In genomic region chr5:180251887-180252286, GRCh38 we compare ENCODE assay signal across 27 cellular contexts. TPM values are rescaled to one million over a fixed set of nuclear protein-coding genes. Genes with fewer than 3 reads are reported as not detected.
"Had no signal": no experiment of that assay in that cellular context is flagged by ENCODE, and none has a peak within 500 bp of the region (broad histone marks: within the 10 kb centered on the region; RNA-seq: fewer than 3 reads in every experiment).

No MANE protein-coding gene starts in this region.

- H3K4me3 Mint-ChIP-seq: activated CD4-positive, alpha-beta T cell treated with anti-CD3 and anti-CD28 coated beads for 36 hours; activated CD8-positive, alpha-beta T cell treated with anti-CD3 and anti-CD28 coated beads for 36 hours; activated naive CD4-positive, alpha-beta T cell treated with anti-CD3 and anti-CD28 coated beads, Interleukin-2, amount 10 ng/mL, durations not matched to agents 7 days and 5 days; activated naive CD8-positive, alpha-beta T cell treated with anti-CD3 and anti-CD28 coated beads for 36 hours; activated T-cell treated with anti-CD3 and anti-CD28 coated beads, Interleukin-2, amount 50 U/mL, for 72 hours had no signal

- H3K27ac Mint-ChIP-seq: activated CD4-positive, alpha-beta T cell treated with anti-CD3 and anti-CD28 coated beads for 36 hours; activated CD8-positive, alpha-beta T cell treated with anti-CD3 and anti-CD28 coated beads for 36 hours; activated naive CD4-positive, alpha-beta T cell treated with anti-CD3 and anti-CD28 coated beads, Interleukin-2, amount 10 ng/mL, durations not matched to agents 7 days and 5 days; activated naive CD8-positive, alpha-beta T cell treated with anti-CD3 and anti-CD28 coated beads for 36 hours; activated T-cell treated with anti-CD3 and anti-CD28 coated beads, Interleukin-2, amount 50 U/mL, for 72 hours; activated T-helper 2 cell treated with anti-CD3 and anti-CD28 coated beads, Interferon-gamma antibody, Interleukin-2, Interleukin-4, amounts not matched to agents 10 μg/mL and 5 μg/mL and 100 μg/mL, durations not matched to agents 14 hours and 24 hours and 36 hours had no signal

- H3K27me3 Mint-ChIP-seq: activated CD4-positive, alpha-beta T cell treated with anti-CD3 and anti-CD28 coated beads for 36 hours; activated CD8-positive, alpha-beta T cell treated with anti-CD3 and anti-CD28 coated beads for 36 hours; activated naive CD4-positive, alpha-beta T cell treated with anti-CD3 and anti-CD28 coated beads, Interleukin-2, amount 10 ng/mL, durations not matched to agents 7 days and 5 days; activated naive CD8-positive, alpha-beta T cell treated with anti-CD3 and anti-CD28 coated beads for 36 hours had no signal

- H3K9me2 ChIP-seq: SK-N-SH had no signal

- H3K27ac ChIP-seq: breast epithelium, KMS-11, Peyer's patch, RWPE1, SJCRH30, WERI-Rb-1 had no signal

- DNase-seq: activated CD4-positive, alpha-beta T cell treated with anti-CD3 and anti-CD28 coated beads for 36 hours; activated CD8-positive, alpha-beta memory T cell treated with anti-CD3 and anti-CD28 coated beads, Interleukin-2, amount 50 U/mL, for 4 hours; activated CD8-positive, alpha-beta T cell treated with anti-CD3 and anti-CD28 coated beads for 36 hours; activated gamma-delta T cell treated with Interleukin-2 at 50 U/mL for 16 hours; activated naive CD4-positive, alpha-beta T cell treated with anti-CD3 and anti-CD28 coated beads, Interleukin-2, amount 10 ng/mL, durations not matched to agents 7 days and 5 days; activated naive CD8-positive, alpha-beta T cell treated with anti-CD3 and anti-CD28 coated beads for 36 hours; activated T-cell treated with anti-CD3 and anti-CD28 coated beads, Interleukin-2, amount 50 U/mL, for 72 hours; aorta; MG63; MV-4-11; NCI-H1092 treated with DMSO at 0.1 percent for 48 hours; NCI-H1436; NCI-H1694 treated with DMSO at 0.1 percent for 48 hours; NCI-H2081; NCI-H446; NCI-H524; Peyer's patch; Right ventricle myocardium superior; SJCRH30; SK-N-SH; T-helper 1 cell; WERI-Rb-1 had no signal

- H3K4me1 ChIP-seq: breast epithelium, Peyer's patch, SJCRH30 had no signal

- H3K4me2 ChIP-seq: KMS-11, SK-N-SH had no signal

- H3K27me3 ChIP-seq: breast epithelium, MG63, Peyer's patch, SJCRH30 had no signal

- H3K9ac ChIP-seq: KMS-11, SK-N-SH had no signal

- ATAC-seq: activated CD4-positive, alpha-beta T cell treated with anti-CD3 and anti-CD28 coated beads for 36 hours; activated CD8-positive, alpha-beta T cell treated with anti-CD3 and anti-CD28 coated beads for 36 hours; activated T-cell treated with anti-CD3 and anti-CD28 coated beads, Interleukin-2, amount 50 U/mL, for 72 hours had no signal

- H3K4me3 ChIP-seq: breast epithelium, MG63, Peyer's patch, SJCRH30 had no signal

- H3K4me1 Mint-ChIP-seq: activated CD4-positive, alpha-beta T cell treated with anti-CD3 and anti-CD28 coated beads for 36 hours; activated naive CD4-positive, alpha-beta T cell treated with anti-CD3 and anti-CD28 coated beads, Interleukin-2, amount 10 ng/mL, durations not matched to agents 7 days and 5 days; activated naive CD8-positive, alpha-beta T cell treated with anti-CD3 and anti-CD28 coated beads for 36 hours had no signal

RNA-seq across cellular contexts. Expression of gene RASGEF1C, which starts 42.9 kb away (rescaled TPM):
- total RNA-seq: activated CD4-positive, alpha-beta T cell treated with anti-CD3 and anti-CD28 coated beads for 36 hours; activated CD8-positive, alpha-beta T cell treated with anti-CD3 and anti-CD28 coated beads for 36 hours; activated naive CD8-positive, alpha-beta T cell treated with anti-CD3 and anti-CD28 coated beads for 36 hours; activated T-cell treated with anti-CD3 and anti-CD28 coated beads, Interleukin-2, amount 50 U/mL, for 72 hours; activated T-helper 2 cell treated with anti-CD3 and anti-CD28 coated beads, Interferon-gamma antibody, Interleukin-2, Interleukin-4, amounts not matched to agents 10 μg/mL and 5 μg/mL and 100 μg/mL, durations not matched to agents 14 hours and 24 hours and 36 hours; SJCRH30; T-helper 2 cell treated with Interferon-gamma antibody and Interleukin-4, amounts not matched to agents 100 ng/mL and 5 ng/mL, for 36 hours had no signal
- polyA plus RNA-seq: aorta, SK-N-SH had no signal
